ENCODE assay signal across 1 cellular context in genomic region chr6:26358511-26358981, GRCh38.
TF ChIP-seq lines count a peak whose summit lies in the region.

No MANE protein-coding gene starts in this region.

TF ChIP-seq in GM12878, 131 proteins besides CTCF, POLR2A, EP300 and RAD21 (continued from another document and continues in another):
- no peak for TF ChIP-seq NFXL1 (IDR thresholded peaks at IDR 0.05; ENCODE audit: borderline replicate concordance)
- 0 out of 2 replicates have a peak, but pooled peaks have one; percentile 28 for TF ChIP-seq JUND (IDR thresholded peaks at IDR 0.05; ENCODE audit: low read depth, low read length)
- no peak for TF ChIP-seq POLR2AphosphoS5 (IDR thresholded peaks at IDR 0.05; ENCODE audit: low read length)
- TF ChIP-seq IKZF2 (IDR thresholded peaks at IDR 0.05), result peak; percentile 82 to 83
- TF ChIP-seq ESRRA (IDR thresholded peaks at IDR 0.05; ENCODE audit: low read length), result no peak
- TF ChIP-seq CHD2 (IDR thresholded peaks at IDR 0.05; ENCODE audit: borderline replicate concordance, low read depth, low read length), result no peak
- TF ChIP-seq RUNX3 (IDR thresholded peaks at IDR 0.05; ENCODE audit: low read length), result peak; percentile 97
- TF ChIP-seq SMARCA5 (IDR thresholded peaks at IDR 0.05), result no peak
- no peak for TF ChIP-seq KAT2A (conservative IDR thresholded peaks at IDR 0.05; ENCODE audit: control insufficient read depth, low read depth, low read length)
- peak; percentile 63; the same call in 1 of the 2 replicates for TF ChIP-seq MTA3 (IDR thresholded peaks at IDR 0.05; ENCODE audit: borderline replicate concordance, low read length)
- 0 out of 2 replicates have a peak, but pooled peaks have one; percentile 53 for TF ChIP-seq HDAC2 (IDR thresholded peaks at IDR 0.05)
- no peak for TF ChIP-seq ZBTB11 (CRISPR knock-in tag; IDR thresholded peaks at IDR 0.05)
- TF ChIP-seq TCF7 (IDR thresholded peaks at IDR 0.05; ENCODE audit: borderline replicate concordance), result no peak
- TF ChIP-seq, protein P1, sequence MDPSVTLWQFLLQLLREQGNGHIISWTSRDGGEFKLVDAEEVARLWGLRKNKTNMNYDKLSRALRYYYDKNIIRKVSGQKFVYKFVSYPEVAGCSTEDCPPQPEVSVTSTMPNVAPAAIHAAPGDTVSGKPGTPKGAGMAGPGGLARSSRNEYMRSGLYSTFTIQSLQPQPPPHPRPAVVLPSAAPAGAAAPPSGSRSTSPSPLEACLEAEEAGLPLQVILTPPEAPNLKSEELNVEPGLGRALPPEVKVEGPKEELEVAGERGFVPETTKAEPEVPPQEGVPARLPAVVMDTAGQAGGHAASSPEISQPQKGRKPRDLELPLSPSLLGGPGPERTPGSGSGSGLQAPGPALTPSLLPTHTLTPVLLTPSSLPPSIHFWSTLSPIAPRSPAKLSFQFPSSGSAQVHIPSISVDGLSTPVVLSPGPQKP (IDR thresholded peaks at IDR 0.05; ENCODE audit: low read depth, low read length), result no peak
- TF ChIP-seq ZNF687 (IDR thresholded peaks at IDR 0.05), result no peak
- no peak for TF ChIP-seq NKRF (conservative IDR thresholded peaks at IDR 0.05)
- TF ChIP-seq CBFB (IDR thresholded peaks at IDR 0.05; ENCODE audit: low read depth), result peak; percentile 89
- no peak for TF ChIP-seq TARDBP (IDR thresholded peaks at IDR 0.05; ENCODE audit: borderline replicate concordance)
- TF ChIP-seq, protein P2, sequence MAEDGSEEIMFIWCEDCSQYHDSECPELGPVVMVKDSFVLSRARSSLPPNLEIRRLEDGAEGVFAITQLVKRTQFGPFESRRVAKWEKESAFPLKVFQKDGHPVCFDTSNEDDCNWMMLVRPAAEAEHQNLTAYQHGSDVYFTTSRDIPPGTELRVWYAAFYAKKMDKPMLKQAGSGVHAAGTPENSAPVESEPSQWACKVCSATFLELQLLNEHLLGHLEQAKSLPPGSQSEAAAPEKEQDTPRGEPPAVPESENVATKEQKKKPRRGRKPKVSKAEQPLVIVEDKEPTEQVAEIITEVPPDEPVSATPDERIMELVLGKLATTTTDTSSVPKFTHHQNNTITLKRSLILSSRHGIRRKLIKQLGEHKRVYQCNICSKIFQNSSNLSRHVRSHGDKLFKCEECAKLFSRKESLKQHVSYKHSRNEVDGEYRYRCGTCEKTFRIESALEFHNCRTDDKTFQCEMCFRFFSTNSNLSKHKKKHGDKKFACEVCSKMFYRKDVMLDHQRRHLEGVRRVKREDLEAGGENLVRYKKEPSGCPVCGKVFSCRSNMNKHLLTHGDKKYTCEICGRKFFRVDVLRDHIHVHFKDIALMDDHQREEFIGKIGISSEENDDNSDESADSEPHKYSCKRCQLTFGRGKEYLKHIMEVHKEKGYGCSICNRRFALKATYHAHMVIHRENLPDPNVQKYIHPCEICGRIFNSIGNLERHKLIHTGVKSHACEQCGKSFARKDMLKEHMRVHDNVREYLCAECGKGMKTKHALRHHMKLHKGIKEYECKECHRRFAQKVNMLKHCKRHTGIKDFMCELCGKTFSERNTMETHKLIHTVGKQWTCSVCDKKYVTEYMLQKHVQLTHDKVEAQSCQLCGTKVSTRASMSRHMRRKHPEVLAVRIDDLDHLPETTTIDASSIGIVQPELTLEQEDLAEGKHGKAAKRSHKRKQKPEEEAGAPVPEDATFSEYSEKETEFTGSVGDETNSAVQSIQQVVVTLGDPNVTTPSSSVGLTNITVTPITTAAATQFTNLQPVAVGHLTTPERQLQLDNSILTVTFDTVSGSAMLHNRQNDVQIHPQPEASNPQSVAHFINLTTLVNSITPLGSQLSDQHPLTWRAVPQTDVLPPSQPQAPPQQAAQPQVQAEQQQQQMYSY (CRISPR knock-in tag; IDR thresholded peaks at IDR 0.05), result no peak
- TF ChIP-seq, protein P3, sequence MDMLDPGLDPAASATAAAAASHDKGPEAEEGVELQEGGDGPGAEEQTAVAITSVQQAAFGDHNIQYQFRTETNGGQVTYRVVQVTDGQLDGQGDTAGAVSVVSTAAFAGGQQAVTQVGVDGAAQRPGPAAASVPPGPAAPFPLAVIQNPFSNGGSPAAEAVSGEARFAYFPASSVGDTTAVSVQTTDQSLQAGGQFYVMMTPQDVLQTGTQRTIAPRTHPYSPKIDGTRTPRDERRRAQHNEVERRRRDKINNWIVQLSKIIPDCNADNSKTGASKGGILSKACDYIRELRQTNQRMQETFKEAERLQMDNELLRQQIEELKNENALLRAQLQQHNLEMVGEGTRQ (IDR thresholded peaks at IDR 0.05; ENCODE audit: borderline replicate concordance, low read depth, low read length), result no peak
- TF ChIP-seq BRCA1 (IDR thresholded peaks at IDR 0.05; ENCODE audit: low read depth, low read length), result no peak
- no peak for TF ChIP-seq MXI1 (IDR thresholded peaks at IDR 0.05; ENCODE audit: low read depth, low read length)
- TF ChIP-seq, protein P4, sequence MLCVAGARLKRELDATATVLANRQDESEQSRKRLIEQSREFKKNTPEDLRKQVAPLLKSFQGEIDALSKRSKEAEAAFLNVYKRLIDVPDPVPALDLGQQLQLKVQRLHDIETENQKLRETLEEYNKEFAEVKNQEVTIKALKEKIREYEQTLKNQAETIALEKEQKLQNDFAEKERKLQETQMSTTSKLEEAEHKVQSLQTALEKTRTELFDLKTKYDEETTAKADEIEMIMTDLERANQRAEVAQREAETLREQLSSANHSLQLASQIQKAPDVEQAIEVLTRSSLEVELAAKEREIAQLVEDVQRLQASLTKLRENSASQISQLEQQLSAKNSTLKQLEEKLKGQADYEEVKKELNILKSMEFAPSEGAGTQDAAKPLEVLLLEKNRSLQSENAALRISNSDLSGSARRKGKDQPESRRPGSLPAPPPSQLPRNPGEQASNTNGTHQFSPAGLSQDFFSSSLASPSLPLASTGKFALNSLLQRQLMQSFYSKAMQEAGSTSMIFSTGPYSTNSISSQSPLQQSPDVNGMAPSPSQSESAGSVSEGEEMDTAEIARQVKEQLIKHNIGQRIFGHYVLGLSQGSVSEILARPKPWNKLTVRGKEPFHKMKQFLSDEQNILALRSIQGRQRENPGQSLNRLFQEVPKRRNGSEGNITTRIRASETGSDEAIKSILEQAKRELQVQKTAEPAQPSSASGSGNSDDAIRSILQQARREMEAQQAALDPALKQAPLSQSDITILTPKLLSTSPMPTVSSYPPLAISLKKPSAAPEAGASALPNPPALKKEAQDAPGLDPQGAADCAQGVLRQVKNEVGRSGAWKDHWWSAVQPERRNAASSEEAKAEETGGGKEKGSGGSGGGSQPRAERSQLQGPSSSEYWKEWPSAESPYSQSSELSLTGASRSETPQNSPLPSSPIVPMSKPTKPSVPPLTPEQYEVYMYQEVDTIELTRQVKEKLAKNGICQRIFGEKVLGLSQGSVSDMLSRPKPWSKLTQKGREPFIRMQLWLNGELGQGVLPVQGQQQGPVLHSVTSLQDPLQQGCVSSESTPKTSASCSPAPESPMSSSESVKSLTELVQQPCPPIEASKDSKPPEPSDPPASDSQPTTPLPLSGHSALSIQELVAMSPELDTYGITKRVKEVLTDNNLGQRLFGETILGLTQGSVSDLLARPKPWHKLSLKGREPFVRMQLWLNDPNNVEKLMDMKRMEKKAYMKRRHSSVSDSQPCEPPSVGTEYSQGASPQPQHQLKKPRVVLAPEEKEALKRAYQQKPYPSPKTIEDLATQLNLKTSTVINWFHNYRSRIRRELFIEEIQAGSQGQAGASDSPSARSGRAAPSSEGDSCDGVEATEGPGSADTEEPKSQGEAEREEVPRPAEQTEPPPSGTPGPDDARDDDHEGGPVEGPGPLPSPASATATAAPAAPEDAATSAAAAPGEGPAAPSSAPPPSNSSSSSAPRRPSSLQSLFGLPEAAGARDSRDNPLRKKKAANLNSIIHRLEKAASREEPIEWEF (IDR thresholded peaks at IDR 0.05; ENCODE audit: insufficient replicate concordance, low read depth, low read length), result no peak
- TF ChIP-seq MTA2 (IDR thresholded peaks at IDR 0.05; ENCODE audit: low read depth), result peak; percentile 90
- peak; percentile 87 for TF ChIP-seq MEF2B (IDR thresholded peaks at IDR 0.05; ENCODE audit: partially characterized antibody, poor library complexity, severe bottlenecking)
- no peak for TF ChIP-seq REST (IDR thresholded peaks at IDR 0.05; ENCODE audit: low read depth, low read length)
- TF ChIP-seq ZNF217 (IDR thresholded peaks at IDR 0.05), result peak; percentile 95
- TF ChIP-seq KDM1A (IDR thresholded peaks at IDR 0.05; ENCODE audit: borderline replicate concordance), result 0 out of 2 replicates have a peak, but pooled peaks have one; percentile 56
- 0 out of 3 replicates have a peak, but pooled peaks of 1 of the 2 experiments have one; percentile 14 for TF ChIP-seq EGR1 (IDR thresholded peaks at IDR 0.05; ENCODE audit: borderline replicate concordance in 1 of 2, low read depth in 2 of 2, low read length in 2 of 2)
- no peak for TF ChIP-seq TCF3 (IDR thresholded peaks at IDR 0.05; ENCODE audit: borderline replicate concordance, insufficient read depth, low read depth, low read length)
- no peak for TF ChIP-seq GATAD2B (conservative IDR thresholded peaks at IDR 0.05; ENCODE audit: low read depth)
